8 cellular contexts compared by ENCODE assay signal in the genomic region with DNA sequence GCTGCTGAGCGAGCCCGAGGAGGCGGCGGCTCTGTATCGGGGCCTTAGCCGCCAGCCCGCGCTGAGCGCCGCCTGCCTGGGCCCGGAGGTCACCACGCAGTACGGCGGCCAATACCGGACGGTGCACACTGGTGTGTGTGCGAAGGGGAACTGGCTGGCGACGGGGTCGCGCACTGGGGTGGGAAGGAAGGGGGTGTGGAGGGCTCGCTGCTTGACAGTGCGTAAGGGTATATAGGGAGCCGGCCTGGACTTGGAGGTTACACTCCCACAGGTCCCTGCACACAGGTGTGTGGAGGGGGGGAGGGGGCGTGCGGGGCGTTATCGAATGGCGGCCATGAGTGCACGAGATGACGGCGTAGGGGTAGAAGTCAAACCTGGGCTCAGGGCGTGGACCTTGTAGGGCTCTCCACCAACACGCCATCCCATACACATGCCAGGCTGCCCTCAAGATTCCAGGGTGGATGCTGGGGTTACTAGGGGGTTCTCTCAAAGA. TPM values are rescaled to one million over a fixed set of nuclear protein-coding genes. Genes with fewer than 3 reads are reported as not detected.
A peak's percentile ranks its signal among the peaks of the same experiment; 100 is the strongest.
DNase-seq lines count a peak whose midpoint lies in the region; ATAC-seq and TF ChIP-seq lines count a peak whose summit lies in the region.

No MANE protein-coding gene starts in this region.

- H3K4me1 Mint-ChIP-seq in CD4-positive, alpha-beta memory T cell = peaks cover 20 to 50% (median 34%) of the 10 kb centered on the region in 4 donors
- H3K4me1 Mint-ChIP-seq in GM23338 (peaks cover 23% of the 10 kb centered on the region), naive B cell (peaks cover 26 to 33% (median 32%) of the 10 kb centered on the region in 3 donors)

- H3K9ac ChIP-seq in OCI-LY3 (ENCODE audit: low read length) = peak overlapping the region; percentile 94

- ATAC-seq in GM23338 (peak; percentile 24), naive B cell (ENCODE audit: low read depth in 2 of 2) (peak; percentile 1 to 5), aorta (ENCODE audit: low FRiP score) (no peak), GM18873 (IDR thresholded peaks at IDR 0.05; ENCODE audit: low FRiP score, unreplicated experiment) (no peak)

- peak overlapping the region; percentile 77 for H3K27ac ChIP-seq in CD4-positive, alpha-beta memory T cell (ENCODE audit: low read depth, low read length)
- H3K27ac ChIP-seq in GM23338 (ENCODE audit: low read depth) (no peak overlapping the region), OCI-LY3 (ENCODE audit: low read length) (peak overlapping the region; percentile 78), coronary artery (peak overlapping the region; percentile 84 to 97), aorta (ENCODE audit: low read depth in 1 of 2, low read length in 2 of 2) (peak overlapping the region in 1 of 2 donors; percentile 1)

- H2AFZ ChIP-seq in GM23338 (no peak overlapping the region), OCI-LY3 (ENCODE audit: low read depth, low read length) (no peak overlapping the region; the same call in 1 of the 2 replicates)

- peak overlapping the region; percentile 90 to 99 (median 94) for H3K4me3 Mint-ChIP-seq in CD4-positive, alpha-beta memory T cell
- peak overlapping the region; percentile 92 for H3K4me3 Mint-ChIP-seq in GM23338
- H3K4me3 Mint-ChIP-seq in naive B cell = peak overlapping the region; percentile 93 to 98 (median 96)

- no peaks in the 10 kb centered on the region for H3K9me3 Mint-ChIP-seq in CD4-positive, alpha-beta memory T cell
- H3K9me3 Mint-ChIP-seq in GM23338 (no peaks in the 10 kb centered on the region), naive B cell (no peaks in the 10 kb centered on the region)

- CTCF ChIA-PET in CD4-positive, alpha-beta memory T cell (lab: Charles Lee; ENCODE audit: partially characterized antibody) = interaction anchor here (2.9 kb wide), 1 partner anchor 134 kb away, joined by 15 read pairs; no protein-coding TSS in a partner anchor

- no peaks in the 10 kb centered on the region for H3K27me3 ChIP-seq in CD4-positive, alpha-beta memory T cell (ENCODE audit: insufficient read depth, low read length)
- no peaks in the 10 kb centered on the region for H3K27me3 ChIP-seq in GM23338 (ENCODE audit: insufficient read depth)
- H3K27me3 ChIP-seq in OCI-LY3 (ENCODE audit: low read depth, low read length) = no peaks in the 10 kb centered on the region
- no peaks in the 10 kb centered on the region for H3K27me3 ChIP-seq in aorta (ENCODE audit: control insufficient read depth in 1 of 2, insufficient read depth in 2 of 2, low read length in 1 of 2)

- intact Hi-C loops in CD4-positive, alpha-beta memory T cell (cut with micrococcal nuclease) = loop anchor here (1.0 to 10.0 kb wide), 6 partner anchors 15 to 332 kb away; partner anchors contain the start of genes DAG1, GMPPB, MST1 and RBM6
- intact Hi-C loops in aorta (cut with DNase I) = loop anchor here (5.0 kb wide), 2 partner anchors 117 to 122 kb away; partner anchors contain the start of gene BSN (in 1 of the 2)

- no peaks in the 10 kb centered on the region for H3K9me3 ChIP-seq in CD4-positive, alpha-beta memory T cell (ENCODE audit: control insufficient read depth in 1 of 2, low read length in 2 of 2)
- no peaks in the 10 kb centered on the region for H3K9me3 ChIP-seq in OCI-LY3 (ENCODE audit: insufficient read depth, low read length)
- H3K9me3 ChIP-seq in aorta (ENCODE audit: control insufficient read depth, low read length) = no peaks in the 10 kb centered on the region

- no peak for TF ChIP-seq CTCF in GM23338 (conservative IDR thresholded peaks at IDR 0.05; ENCODE audit: low read depth in 2 of 2)
- TF ChIP-seq CTCF in OCI-LY3 (IDR thresholded peaks at IDR 0.05; ENCODE audit: low read depth, low read length) = no peak
- TF ChIP-seq CTCF in coronary artery (IDR thresholded peaks at IDR 0.05) = no peak

- H4K20me1 ChIP-seq in GM23338 (replicated peaks; ENCODE audit: insufficient read depth) (peaks cover 16% of the 10 kb centered on the region; the same call in 1 of the 2 replicates), OCI-LY3 (ENCODE audit: insufficient read depth, low read length) (peaks cover 4% of the 10 kb centered on the region; the same call in 1 of the 2 replicates)

- POLR2A ChIA-PET in CD4-positive, alpha-beta memory T cell (lab: Charles Lee; ENCODE audit: partially characterized antibody) = interaction anchor here (0.6 to 4.0 kb wide), 4 partner anchors 44 to 580 kb away, joined by 3 to 85 read pairs (median 3); partner anchors contain the start of genes QRICH1 and USP4

- peaks cover 11% of the 10 kb centered on the region for H3K79me2 ChIP-seq in GM23338 (replicated peaks; ENCODE audit: insufficient read depth)
- peaks cover 31% of the 10 kb centered on the region for H3K79me2 ChIP-seq in OCI-LY3 (ENCODE audit: low read length)

- H3K36me3 Mint-ChIP-seq in CD4-positive, alpha-beta memory T cell = peaks cover 25 to 39% of the 10 kb centered on the region in 2 donors
- H3K36me3 Mint-ChIP-seq in GM23338 (ENCODE audit: low read depth) (peaks cover 35% of the 10 kb centered on the region), naive B cell (peaks cover 1 to 4% of the 10 kb centered on the region in 2 donors)

- peak overlapping the region; percentile 94 for H3K4me2 ChIP-seq in GM23338
- peak overlapping the region; percentile 90 for H3K4me2 ChIP-seq in OCI-LY3 (ENCODE audit: low read length)

- WGBS in aorta, 2 donors = 3 to 4% methylated on average over 34 of the region's 34 CpGs

- no peaks in the 10 kb centered on the region for H3K27me3 Mint-ChIP-seq in CD4-positive, alpha-beta memory T cell
- peaks cover 11% of the 10 kb centered on the region for H3K27me3 Mint-ChIP-seq in GM23338 (ENCODE audit: insufficient read depth, low read depth, poor library complexity)
- H3K27me3 Mint-ChIP-seq in naive B cell = no peaks in the 10 kb centered on the region

- H3K4me3 ChIP-seq in CD4-positive, alpha-beta memory T cell (ENCODE audit: low read length in 2 of 2) = peak overlapping the region; percentile 48 to 75
- H3K4me3 ChIP-seq in GM23338 (peak overlapping the region; percentile 89), OCI-LY3 (ENCODE audit: low read length) (peak overlapping the region; percentile 95), coronary artery (peak overlapping the region; percentile 99), aorta (ENCODE audit: low read length in 2 of 2) (peak overlapping the region; percentile 23 to 85)

- H3K36me3 ChIP-seq in CD4-positive, alpha-beta memory T cell (ENCODE audit: insufficient read depth, low read length) = peaks cover 38% of the 10 kb centered on the region
- peaks cover 9% of the 10 kb centered on the region; the same call in 1 of the 2 replicates for H3K36me3 ChIP-seq in GM23338 (ENCODE audit: insufficient read depth)
- peaks cover 38% of the 10 kb centered on the region for H3K36me3 ChIP-seq in OCI-LY3 (replicated peaks; ENCODE audit: low read depth, low read length)
- H3K36me3 ChIP-seq in aorta (ENCODE audit: control insufficient read depth in 1 of 2, insufficient read depth in 2 of 2, low read length in 1 of 2) = peaks cover 0 to 4% of the 10 kb centered on the region in 2 donors

- DNase-seq in CD4-positive, alpha-beta memory T cell = peak in 1 of 5 donors; percentile 58
- DNase-seq in GM23338 (ENCODE audit: low spot score) (peak; percentile 32), coronary artery (ENCODE audit: low spot score) (no peak), naive B cell (no peak), aorta (peak in 1 of 2 donors; percentile 64), SW480 (ENCODE audit: low spot score) (no peak)

- no peaks in the 10 kb centered on the region for H3K9me2 ChIP-seq in GM23338 (ENCODE audit: insufficient read depth)

- H3K4me1 ChIP-seq in CD4-positive, alpha-beta memory T cell (ENCODE audit: insufficient read depth, low read length) = peaks cover 32% of the 10 kb centered on the region
- H3K4me1 ChIP-seq in GM23338 (ENCODE audit: insufficient read depth) (peaks cover 15% of the 10 kb centered on the region), OCI-LY3 (ENCODE audit: low read length) (peaks cover 12% of the 10 kb centered on the region), aorta (ENCODE audit: control insufficient read depth in 1 of 2, insufficient read depth in 2 of 2, low read length in 2 of 2) (no peaks in the 10 kb centered on the region)

- H3F3A ChIP-seq in GM23338 (replicated peaks; ENCODE audit: low read depth) = no peaks in the 10 kb centered on the region

- peak overlapping the region; percentile 29 to 99 (median 89) for H3K27ac Mint-ChIP-seq in CD4-positive, alpha-beta memory T cell
- H3K27ac Mint-ChIP-seq in GM23338 = peak overlapping the region; percentile 27; the same call in 1 of the 2 replicates
- H3K27ac Mint-ChIP-seq in naive B cell = peak overlapping the region in 4 of 6 donors; percentile 93 to 99 (median 98)

RNA-seq across cellular contexts. Expression of gene APEH, which starts 0.4 kb away (rescaled TPM):
- total RNA-seq in CD4-positive, alpha-beta memory T cell = 100 to 1,000 TPM; 130 to 136 TPM
- polyA plus RNA-seq in CD4-positive, alpha-beta memory T cell = 100 to 1,000 TPM; 100 to 140 TPM
- 202 and 264 TPM in 2 replicates for total RNA-seq in GM23338 (2014; rRNA removed; shearing (Covaris generic))
- polyA plus RNA-seq in GM23338 (2016; fragmentation: Nextera tagmentation; extraction: Ambion mirVana) (170 and 178 TPM in 2 replicates), naive B cell (ENCODE audit: low read depth in 6 of 6) (100 to 1,000 TPM in 1 of 6 donors, 10 to 100 TPM in 5; 73.4 to 105 (median 82.2) TPM), aorta (10 to 100 TPM; 30.3 to 47.2 TPM)
- 10 to 100 TPM; 51.7 to 53.6 TPM for total RNA-seq in aorta

RNA-seq across cellular contexts. Expression of gene MST1, which starts 14.7 kb away (rescaled TPM):
- 10 to 100 TPM in 1 of 2 experiments, 1 to 10 TPM in 1; 6.3 to 10.2 TPM for total RNA-seq in CD4-positive, alpha-beta memory T cell
- under 1 TPM in 1 of 2 donors, not detected in 1; 0.94 TPM for polyA plus RNA-seq in CD4-positive, alpha-beta memory T cell
- 8.7 and 11.1 TPM in 2 replicates for total RNA-seq in GM23338 (2014; rRNA removed; shearing (Covaris generic))
- polyA plus RNA-seq in GM23338 (2016; fragmentation: Nextera tagmentation; extraction: Ambion mirVana) (5.0 and 5.9 TPM in 2 replicates), naive B cell (ENCODE audit: low read depth in 6 of 6) (1 to 10 TPM in 2 of 6 donors, under 1 TPM in 1, not detected in 3; 0.41 to 1.8 (median 1.1) TPM), aorta (10 to 100 TPM in 1 of 2 donors, 1 to 10 TPM in 1; 4.5 to 64.7 TPM)
- 10 to 100 TPM in 1 of 2 donors, 1 to 10 TPM in 1; 5.3 to 16.9 TPM for total RNA-seq in aorta

RNA-seq across cellular contexts. Expression of gene RNF123, which starts 14.8 kb away (rescaled TPM):
- total RNA-seq in CD4-positive, alpha-beta memory T cell = 10 to 100 TPM; 69.7 to 74.7 TPM
- 10 to 100 TPM in 1 of 2 donors, 1 to 10 TPM in 1; 3.1 to 25.0 TPM for polyA plus RNA-seq in CD4-positive, alpha-beta memory T cell
- 24.4 and 32.5 TPM in 2 replicates for total RNA-seq in GM23338 (2014; rRNA removed; shearing (Covaris generic))
- polyA plus RNA-seq in GM23338 (2016; fragmentation: Nextera tagmentation; extraction: Ambion mirVana) (13.2 and 14.6 TPM in 2 replicates), naive B cell (ENCODE audit: low read depth in 6 of 6) (10 to 100 TPM in 5 of 6 donors, 1 to 10 TPM in 1; 5.7 to 19.5 (median 11.0) TPM), aorta (10 to 100 TPM; 12.5 to 29.8 TPM)
- total RNA-seq in aorta = 10 to 100 TPM; 34.7 to 38.1 TPM

RNA-seq across cellular contexts. Expression of gene AMIGO3, which starts 44.9 kb away (rescaled TPM):
- not detected for total RNA-seq in CD4-positive, alpha-beta memory T cell
- polyA plus RNA-seq in CD4-positive, alpha-beta memory T cell = not detected
- total RNA-seq in GM23338 (2014; rRNA removed; shearing (Covaris generic)) = 8.2 and 10.4 TPM in 2 replicates
- polyA plus RNA-seq in GM23338 (2016; fragmentation: Nextera tagmentation; extraction: Ambion mirVana) (2.9 and 3.5 TPM in 2 replicates), naive B cell (ENCODE audit: low read depth in 6 of 6) (under 1 TPM in 2 of 6 donors, not detected in 4; 0.30 to 0.77 TPM), aorta (1 to 10 TPM in 1 of 2 donors, not detected in 1; 1.1 TPM)
- not detected for total RNA-seq in aorta

RNA-seq across cellular contexts. Expression of gene GMPPB, which starts 49.2 kb away (rescaled TPM):
- 10 to 100 TPM; 59.5 to 61.3 TPM for total RNA-seq in CD4-positive, alpha-beta memory T cell
- 10 to 100 TPM; 22.2 to 24.0 TPM for polyA plus RNA-seq in CD4-positive, alpha-beta memory T cell
- 29.4 and 36.1 TPM in 2 replicates for total RNA-seq in GM23338 (2014; rRNA removed; shearing (Covaris generic))
- polyA plus RNA-seq in GM23338 (2016; fragmentation: Nextera tagmentation; extraction: Ambion mirVana) (7.8 and 10.2 TPM in 2 replicates), naive B cell (ENCODE audit: low read depth in 6 of 6) (10 to 100 TPM; 11.5 to 22.0 (median 14.6) TPM), aorta (10 to 100 TPM; 13.4 to 24.6 TPM)
- total RNA-seq in aorta = 10 to 100 TPM; 29.2 to 39.6 TPM

Comparison
In these comparisons a context has a peak if more than half of its experiments do, and no peak if none do; other contexts are left out.
1. H3K27ac Mint-ChIP-seq: peak in every context shown above with its lines; median percentile 98 in naive B cell; 89 in CD4-positive, alpha-beta memory T cell; 27 in GM23338.
2. ATAC-seq: peak in GM23338 (single experiment) and naive B cell (2 of 2); none in aorta (single experiment) and GM18873 (single experiment).
3. Peak in every context shown above with its lines, with median percentiles within 50 percentile points of each other: H3K4me3 ChIP-seq and H3K4me3 Mint-ChIP-seq.